Comparison of ENCODE assay signal across 8 cellular contexts in genomic region chr17:57606111-57606875, GRCh38.
DNase-seq lines count a peak whose midpoint lies in the region; ATAC-seq and TF ChIP-seq lines count a peak whose summit lies in the region.

No MANE protein-coding gene starts in this region.

- H3K27ac Mint-ChIP-seq in activated T-cell treated with anti-CD3 and anti-CD28 coated beads, Interleukin-2, amount 50 U/mL, for 72 hours: peak overlapping the region; percentile 89

- peaks cover 74% of the 10 kb centered on the region for H3K4me1 Mint-ChIP-seq in activated T-cell treated with anti-CD3 and anti-CD28 coated beads, Interleukin-2, amount 50 U/mL, for 72 hours (ENCODE audit: low read depth)

- H3K36me3 Mint-ChIP-seq in activated T-cell treated with anti-CD3 and anti-CD28 coated beads, Interleukin-2, amount 50 U/mL, for 72 hours (ENCODE audit: insufficient read depth in 2 of 2): peaks cover 0 to 2% of the 10 kb centered on the region in 2 donors

- ATAC-seq in activated T-cell treated with anti-CD3 and anti-CD28 coated beads, Interleukin-2, amount 50 U/mL, for 72 hours (replicated peaks in 1 of 2): no peak
- no peak for ATAC-seq in GM21825 (IDR thresholded peaks at IDR 0.05; ENCODE audit: unreplicated experiment)
- ATAC-seq in HG03175 (IDR thresholded peaks at IDR 0.05; ENCODE audit: unreplicated experiment): no peak
- ATAC-seq in GM21423 (IDR thresholded peaks at IDR 0.05; ENCODE audit: unreplicated experiment): no peak

- no peaks in the 10 kb centered on the region for H3K27me3 ChIP-seq in esophagus squamous epithelium
- H3K27me3 ChIP-seq in stomach: no peaks in the 10 kb centered on the region

- H3K9me3 Mint-ChIP-seq in activated T-cell treated with anti-CD3 and anti-CD28 coated beads, Interleukin-2, amount 50 U/mL, for 72 hours: no peaks in the 10 kb centered on the region

- H3K4me2 ChIP-seq in OCI-LY7 (ENCODE audit: low read length): peak overlapping the region; percentile 77

- no peak for TF ChIP-seq EP300 in stomach (IDR thresholded peaks at IDR 0.05)

- H3K27me3 Mint-ChIP-seq in activated T-cell treated with anti-CD3 and anti-CD28 coated beads, Interleukin-2, amount 50 U/mL, for 72 hours (ENCODE audit: low read depth): no peaks in the 10 kb centered on the region

- no peak for DNase-seq in activated T-cell treated with anti-CD3 and anti-CD28 coated beads, Interleukin-2, amount 50 U/mL, for 72 hours
- DNase-seq in activated T-cell treated with anti-CD3 and anti-CD28 coated beads for 4 hours (no peak), OCI-LY7 (ENCODE audit: low spot score) (peak; percentile 34), esophagus squamous epithelium (lab: John Stamatoyannopoulos, UW) (no peak), stomach (no peak)

- H3K27ac ChIP-seq in OCI-LY7 (ENCODE audit: low read depth, low read length, poor library complexity, severe bottlenecking) (peak overlapping the region; percentile 89), esophagus squamous epithelium (peak overlapping the region; percentile 32 to 75 (median 60)), stomach (peak overlapping the region in 4 of 5 donors; percentile 49 to 75 (median 68))

- H2AFZ ChIP-seq in OCI-LY7 (ENCODE audit: low read length): no peak overlapping the region

- CTCF ChIA-PET in OCI-LY7 (lab: Charles Lee; ENCODE audit: unreplicated experiment): interaction anchor here (0.6 to 0.8 kb wide), 2 partner anchors 16 to 65 kb away, joined by 4 read pairs; no protein-coding TSS in a partner anchor

- H3K36me3 ChIP-seq in OCI-LY7 (ENCODE audit: insufficient read depth, low read length) (no peaks in the 10 kb centered on the region), esophagus squamous epithelium (no peaks in the 10 kb centered on the region), stomach (no peaks in the 10 kb centered on the region)

- H3K9me3 ChIP-seq in OCI-LY7 (ENCODE audit: low read length) (no peaks in the 10 kb centered on the region), esophagus squamous epithelium (no peaks in the 10 kb centered on the region), stomach (no peaks in the 10 kb centered on the region)

- H3K79me2 ChIP-seq in OCI-LY7 (ENCODE audit: insufficient read depth, low read depth, low read length): no peaks in the 10 kb centered on the region

- TF ChIP-seq POLR2A in esophagus squamous epithelium (IDR thresholded peaks at IDR 0.05) (no peak), stomach (IDR thresholded peaks at IDR 0.05) (no peak)

- WGBS in esophagus squamous epithelium, 2 donors: 79 to 89% methylated on average over 5 to 6 of the region's 6 CpGs
- 76 to 85% (median 84%) methylated on average over 6 of the region's 6 CpGs for WGBS in stomach, 5 donors

- H3K4me3 ChIP-seq in OCI-LY7 (ENCODE audit: low read depth, low read length, poor library complexity, severe bottlenecking) (peak overlapping the region; percentile 4), esophagus squamous epithelium (no peak overlapping the region), stomach (no peak overlapping the region)

- no TSS peak for BruUV-seq in OCI-LY7 (replicated peaks; lab: Mats Ljungman, UMichigan)

- intact Hi-C loops in OCI-LY7 (cut with micrococcal nuclease; ENCODE audit: unreplicated experiment) (loop anchor here (5.0 to 10.0 kb wide), 2 partner anchors 364 to 471 kb away; no protein-coding TSS in a partner anchor), esophagus squamous epithelium (cut with DNase I) (no loop called here), stomach (cut with DNase I; ENCODE audit: low total_unique reads) (no loop called here)

- H3K4me3 Mint-ChIP-seq in activated T-cell treated with anti-CD3 and anti-CD28 coated beads, Interleukin-2, amount 50 U/mL, for 72 hours: peak overlapping the region; percentile 66 to 91

- TF ChIP-seq CTCF in OCI-LY7 (conservative IDR thresholded peaks at IDR 0.05; ENCODE audit: low read length) (no peak), esophagus squamous epithelium (IDR thresholded peaks at IDR 0.05) (no peak), stomach (IDR thresholded peaks at IDR 0.05) (no peak)

- H3K4me1 ChIP-seq in OCI-LY7 (ENCODE audit: insufficient read depth, low read length, poor library complexity, severe bottlenecking) (peaks cover 64% of the 10 kb centered on the region), esophagus squamous epithelium (peaks cover 24 to 68% (median 32%) of the 10 kb centered on the region in 3 donors), stomach (peaks cover 34 to 41% (median 41%) of the 10 kb centered on the region in 4 donors)

- no peaks in the 10 kb centered on the region for H4K20me1 ChIP-seq in OCI-LY7 (ENCODE audit: insufficient read depth, low read length)

- POLR2A ChIA-PET in OCI-LY7 (lab: Charles Lee): interaction anchor here (0.6 to 7.3 kb wide), 5 partner anchors 15 to 57 kb away, joined by 3 to 36 read pairs (median 4); no protein-coding TSS in a partner anchor

- H3K9me2 ChIP-seq in OCI-LY7 (ENCODE audit: insufficient read depth, low read length): no peaks in the 10 kb centered on the region
